Comparison of ENCODE assay signal across 34 cellular contexts in genomic region chr4:189414021-189414420, GRCh38.
"Had no signal": no experiment of that assay in that cellular context is flagged by ENCODE, and none has a peak within 500 bp of the region (broad histone marks: within the 10 kb centered on the region; RNA-seq: fewer than 3 reads in every experiment).

No MANE protein-coding gene starts in this region.

- H3K36me3 Mint-ChIP-seq: activated CD4-positive, alpha-beta memory T cell treated with anti-CD3 and anti-CD28 coated beads for 36 hours; activated CD8-positive, alpha-beta memory T cell treated with anti-CD3 and anti-CD28 coated beads, Interleukin-2, amount 10 ng/mL, durations not matched to agents 7 days and 5 days; activated naive CD4-positive, alpha-beta T cell treated with anti-CD3 and anti-CD28 coated beads, Interleukin-2, amount 50 U/mL, for 24 hours; activated naive CD8-positive, alpha-beta T cell treated with anti-CD3 and anti-CD28 coated beads for 36 hours had no signal

- DNase-seq: activated CD4-positive, alpha-beta memory T cell treated with anti-CD3 and anti-CD28 coated beads for 36 hours; activated CD4-positive, alpha-beta T cell treated with anti-CD3 and anti-CD28 coated beads for 36 hours; activated CD4-positive, alpha-beta T cell treated with anti-CD3 and anti-CD28 coated beads, Interleukin-2, amount 10 ng/mL, durations not matched to agents 24 days and 14 days; activated CD4-positive, CD25-positive, alpha-beta regulatory T cell; activated CD4-positive, CD25-positive, alpha-beta regulatory T cell treated with anti-CD3 and anti-CD28 coated beads, Interleukin-2, amount 50 U/mL, for 72 hours; activated CD8-positive, alpha-beta memory T cell treated with anti-CD3 and anti-CD28 coated beads, Interleukin-2, amount 10 ng/mL, durations not matched to agents 7 days and 5 days; activated CD8-positive, alpha-beta memory T cell treated with anti-CD3 and anti-CD28 coated beads, Interleukin-2, amount 50 U/mL, for 4 hours; activated CD8-positive, alpha-beta T cell treated with anti-CD3 and anti-CD28 coated beads, Interleukin-2, amount 10 ng/mL, durations not matched to agents 7 days and 5 days; activated effector memory CD4-positive, alpha-beta T cell treated with anti-CD3 and anti-CD28 coated beads, Interleukin-2, amount 50 U/mL, for 16 hours; activated naive CD4-positive, alpha-beta T cell treated with anti-CD3 and anti-CD28 coated beads for 36 hours; activated naive CD8-positive, alpha-beta T cell treated with anti-CD3 and anti-CD28 coated beads for 36 hours; activated naive CD8-positive, alpha-beta T cell treated with anti-CD3 and anti-CD28 coated beads, Interleukin-2, amount 50 U/mL, for 24 hours; activated T-cell treated with anti-CD3 and anti-CD28 coated beads, Interleukin-2, amount 50 U/mL, for 1 hour; activated T-cell treated with anti-CD3 and anti-CD28 coated beads, Interleukin-2, amount 50 U/mL, for 48 hours; adrenal gland; amygdala; aorta; body of pancreas; caudate nucleus; effector CD8-positive, alpha-beta T cell; endodermal cell; erythroblast; foreskin keratinocyte; heart right ventricle; T-helper 17 cell; T1000; WERI-Rb-1 had no signal

- H3K4me2 ChIP-seq: hepatocyte had no signal

- H3K4me1 Mint-ChIP-seq: activated CD4-positive, alpha-beta T cell treated with anti-CD3 and anti-CD28 coated beads for 36 hours; activated CD4-positive, alpha-beta T cell treated with anti-CD3 and anti-CD28 coated beads, Interleukin-2, amount 10 ng/mL, durations not matched to agents 24 days and 14 days; activated CD8-positive, alpha-beta memory T cell treated with anti-CD3 and anti-CD28 coated beads, Interleukin-2, amount 10 ng/mL, durations not matched to agents 7 days and 5 days; activated naive CD4-positive, alpha-beta T cell treated with anti-CD3 and anti-CD28 coated beads, Interleukin-2, amount 50 U/mL, for 24 hours; activated naive CD8-positive, alpha-beta T cell treated with anti-CD3 and anti-CD28 coated beads for 36 hours; activated naive CD8-positive, alpha-beta T cell treated with anti-CD3 and anti-CD28 coated beads, Interleukin-2, amount 50 U/mL, for 24 hours; endodermal cell; T-helper 17 cell had no signal

- H3K27ac Mint-ChIP-seq: activated CD4-positive, alpha-beta memory T cell treated with anti-CD3 and anti-CD28 coated beads for 36 hours; activated CD4-positive, alpha-beta T cell treated with anti-CD3 and anti-CD28 coated beads for 36 hours; activated CD4-positive, alpha-beta T cell treated with anti-CD3 and anti-CD28 coated beads, Interleukin-2, amount 10 ng/mL, durations not matched to agents 24 days and 14 days; activated CD8-positive, alpha-beta memory T cell treated with anti-CD3 and anti-CD28 coated beads, Interleukin-2, amount 10 ng/mL, durations not matched to agents 7 days and 5 days; activated CD8-positive, alpha-beta T cell treated with anti-CD3 and anti-CD28 coated beads, Interleukin-2, amount 10 ng/mL, durations not matched to agents 7 days and 5 days; activated naive CD4-positive, alpha-beta T cell treated with anti-CD3 and anti-CD28 coated beads for 36 hours; activated naive CD4-positive, alpha-beta T cell treated with anti-CD3 and anti-CD28 coated beads, Interleukin-2, amount 50 U/mL, for 24 hours; activated naive CD8-positive, alpha-beta T cell treated with anti-CD3 and anti-CD28 coated beads for 36 hours; activated naive CD8-positive, alpha-beta T cell treated with anti-CD3 and anti-CD28 coated beads, Interleukin-2, amount 50 U/mL, for 24 hours; activated T-helper 1 cell treated with anti-CD3 and anti-CD28 coated beads, Interleukin-12 subunit alpha, Interleukin-12 subunit beta, Interleukin-2, Interleukin-4 antibody, amounts not matched to agents 30 ng/mL and 10 ng/mL and 1 ng/mL, durations not matched to agents 14 hours and 24 hours and 36 hours; activated T-helper 2 cell treated with anti-CD3 and anti-CD28 coated beads, Interferon-gamma antibody, Interleukin-2, Interleukin-4, amounts not matched to agents 10 μg/mL and 5 μg/mL and 100 μg/mL, durations not matched to agents 14 hours and 24 hours and 36 hours; endodermal cell; T-helper 17 cell; T-helper 2 cell treated with Interferon-gamma antibody and Interleukin-4, amounts not matched to agents 5 μg/mL and 100 μg/mL, for 36 hours had no signal

- H3K79me2 ChIP-seq: hepatocyte had no signal

- H3K27ac ChIP-seq: adrenal gland, body of pancreas, esophagus muscularis mucosa, foreskin keratinocyte, gastroesophageal sphincter, heart right ventricle, hepatocyte, WERI-Rb-1 had no signal

- H3K9me3 Mint-ChIP-seq: activated CD4-positive, alpha-beta memory T cell treated with anti-CD3 and anti-CD28 coated beads for 36 hours; activated CD4-positive, alpha-beta T cell treated with anti-CD3 and anti-CD28 coated beads, Interleukin-2, amount 10 ng/mL, durations not matched to agents 24 days and 14 days had no signal

- H3K27me3 ChIP-seq: adrenal gland, body of pancreas, foreskin keratinocyte, gastroesophageal sphincter, hepatocyte had no signal

- H2AFZ ChIP-seq: hepatocyte had no signal

- H3K27me3 Mint-ChIP-seq: activated CD4-positive, alpha-beta memory T cell treated with anti-CD3 and anti-CD28 coated beads for 36 hours; activated CD4-positive, alpha-beta T cell treated with anti-CD3 and anti-CD28 coated beads, Interleukin-2, amount 10 ng/mL, durations not matched to agents 24 days and 14 days; activated CD8-positive, alpha-beta memory T cell treated with anti-CD3 and anti-CD28 coated beads, Interleukin-2, amount 10 ng/mL, durations not matched to agents 7 days and 5 days; activated naive CD4-positive, alpha-beta T cell treated with anti-CD3 and anti-CD28 coated beads, Interleukin-2, amount 50 U/mL, for 24 hours; activated naive CD8-positive, alpha-beta T cell treated with anti-CD3 and anti-CD28 coated beads for 36 hours; activated naive CD8-positive, alpha-beta T cell treated with anti-CD3 and anti-CD28 coated beads, Interleukin-2, amount 50 U/mL, for 24 hours; T-helper 17 cell had no signal

- H3K36me3 ChIP-seq: adrenal gland, esophagus muscularis mucosa, gastroesophageal sphincter, heart right ventricle, WERI-Rb-1 had no signal

- ATAC-seq: activated CD4-positive, alpha-beta T cell treated with anti-CD3 and anti-CD28 coated beads for 36 hours; activated CD8-positive, alpha-beta memory T cell treated with anti-CD3 and anti-CD28 coated beads, Interleukin-2, amount 10 ng/mL, durations not matched to agents 7 days and 5 days; activated CD8-positive, alpha-beta T cell treated with anti-CD3 and anti-CD28 coated beads, Interleukin-2, amount 10 ng/mL, durations not matched to agents 7 days and 5 days; activated naive CD8-positive, alpha-beta T cell treated with anti-CD3 and anti-CD28 coated beads, Interleukin-2, amount 50 U/mL, for 24 hours; body of pancreas; foreskin keratinocyte; gastroesophageal sphincter; heart right ventricle; T-helper 17 cell had no signal

- H3K4me1 ChIP-seq: adrenal gland, body of pancreas, esophagus muscularis mucosa, foreskin keratinocyte, gastroesophageal sphincter, heart right ventricle had no signal

- H3K4me3 Mint-ChIP-seq: activated CD4-positive, alpha-beta memory T cell treated with anti-CD3 and anti-CD28 coated beads for 36 hours; activated CD4-positive, alpha-beta T cell treated with anti-CD3 and anti-CD28 coated beads for 36 hours; activated CD4-positive, alpha-beta T cell treated with anti-CD3 and anti-CD28 coated beads, Interleukin-2, amount 10 ng/mL, durations not matched to agents 24 days and 14 days; activated CD8-positive, alpha-beta memory T cell treated with anti-CD3 and anti-CD28 coated beads, Interleukin-2, amount 10 ng/mL, durations not matched to agents 7 days and 5 days; activated CD8-positive, alpha-beta T cell treated with anti-CD3 and anti-CD28 coated beads, Interleukin-2, amount 10 ng/mL, durations not matched to agents 7 days and 5 days; activated naive CD4-positive, alpha-beta T cell treated with anti-CD3 and anti-CD28 coated beads for 36 hours; activated naive CD4-positive, alpha-beta T cell treated with anti-CD3 and anti-CD28 coated beads, Interleukin-2, amount 50 U/mL, for 24 hours; activated naive CD8-positive, alpha-beta T cell treated with anti-CD3 and anti-CD28 coated beads for 36 hours; activated naive CD8-positive, alpha-beta T cell treated with anti-CD3 and anti-CD28 coated beads, Interleukin-2, amount 50 U/mL, for 24 hours; activated T-helper 1 cell treated with anti-CD3 and anti-CD28 coated beads, Interleukin-12 subunit alpha, Interleukin-12 subunit beta, Interleukin-2, Interleukin-4 antibody, amounts not matched to agents 30 ng/mL and 10 ng/mL and 1 ng/mL, durations not matched to agents 14 hours and 24 hours and 36 hours; endodermal cell; T-helper 17 cell; T-helper 2 cell treated with Interferon-gamma antibody and Interleukin-4, amounts not matched to agents 5 μg/mL and 100 μg/mL, for 36 hours had no signal

- H3K4me3 ChIP-seq: adrenal gland, body of pancreas, esophagus muscularis mucosa, gastroesophageal sphincter, heart right ventricle, hepatocyte had no signal

- H3K9me3 ChIP-seq: adrenal gland, body of pancreas had no signal
